In the genomic region with DNA sequence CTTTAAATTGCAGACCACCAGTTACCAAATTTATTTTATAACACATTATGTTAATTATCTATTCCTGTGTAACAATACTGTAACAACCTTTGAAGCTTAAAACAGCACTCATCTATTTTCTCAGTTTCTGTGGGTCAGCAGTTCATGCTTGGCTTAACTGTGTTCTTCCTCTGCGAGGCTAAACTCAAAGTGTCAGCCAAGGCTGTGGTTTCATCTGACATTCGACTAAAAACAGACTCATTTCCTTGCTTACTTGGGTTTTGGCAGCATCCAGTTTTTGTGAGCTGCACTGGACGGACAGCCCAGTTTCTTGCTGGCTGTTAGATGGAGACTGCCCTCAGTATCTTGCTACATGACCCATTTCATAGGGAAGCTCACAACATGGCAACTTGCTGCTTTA, we compare ENCODE assay signal across 14 cellular contexts.
DNase-seq lines count a peak whose midpoint lies in the region; ATAC-seq, FAIRE-seq and TF ChIP-seq lines count a peak whose summit lies in the region.
"Had no signal": no experiment of that assay in that cellular context is flagged by ENCODE, and none has a peak within 500 bp of the region (broad histone marks: within the 10 kb centered on the region; RNA-seq: fewer than 3 reads in every experiment).

No MANE protein-coding gene starts in this region.

- H3K79me2 ChIP-seq in GM12878 (ENCODE audit: control insufficient read depth, insufficient read depth, low read length), result no peaks in the 10 kb centered on the region

- intact Hi-C loops in GM12878 (cut with micrococcal nuclease; ENCODE audit: unreplicated experiment), result no loop called here

- POLR2A ChIA-PET in GM12878 (lab: Charles Lee), result no interaction called here

- no TSS peak for BruUV-seq in GM12878 (replicated peaks; lab: Mats Ljungman, UMichigan)

- H3K36me3 ChIP-seq in GM12878 (ENCODE audit: control insufficient read depth in 2 of 2, insufficient read depth in 2 of 2, low read length in 1 of 2), result no peaks in the 10 kb centered on the region
- no peaks in the 10 kb centered on the region for H3K36me3 ChIP-seq in BE2C
- H3K36me3 ChIP-seq: adrenal gland, esophagus squamous epithelium had no signal

- CTCF ChIA-PET in GM12878 (lab: Yijun Ruan, JAX), result no interaction called here

- H3K4me1 ChIP-seq in GM12878 (ENCODE audit: control insufficient read depth, insufficient read depth, low read length), result no peaks in the 10 kb centered on the region
- H3K4me1 ChIP-seq in BE2C, result no peaks in the 10 kb centered on the region
- H3K4me1 ChIP-seq: adrenal gland, esophagus squamous epithelium had no signal

- no peaks in the 10 kb centered on the region for H4K20me1 ChIP-seq in GM12878 (ENCODE audit: control insufficient read depth, insufficient read depth)

- no peak overlapping the region for H3K27ac ChIP-seq in GM12878 (ENCODE audit: control insufficient read depth, insufficient read depth)
- H3K27ac ChIP-seq: adrenal gland, esophagus squamous epithelium had no signal

- H3K9me3 ChIP-seq in GM12878 (replicated peaks; ENCODE audit: control insufficient read depth, insufficient read depth, low read length) (no peaks in the 10 kb centered on the region), BE2C (no peaks in the 10 kb centered on the region)
- H3K9me3 ChIP-seq: adrenal gland, esophagus squamous epithelium had no signal

- DNase-seq in GM12878 (ENCODE audit: low read depth, low spot score), result peak; percentile 5
- no peak for DNase-seq in DMS 273 treated with DMSO at 0.1 percent for 48 hours (lab: John Stamatoyannopoulos, UW)
- no peak for DNase-seq in activated T-cell treated with anti-CD3 and anti-CD28 coated beads, Interleukin-2, amount 50 U/mL, for 1 hour
- no peak for DNase-seq in BE2C
- no peak for DNase-seq in GOT3 (lab: John Stamatoyannopoulos, UW)
- DNase-seq: activated CD4-positive, alpha-beta T cell treated with anti-CD3 and anti-CD28 coated beads, Interleukin-2, amount 10 ng/mL, durations not matched to agents 24 days and 14 days; adrenal gland; esophagus squamous epithelium; posterior cingulate gyrus; SIG-M5 had no signal

- no peak for TF ChIP-seq EP300 in GM12878 (IDR thresholded peaks at IDR 0.05; ENCODE audit: borderline replicate concordance in 1 of 2, control insufficient read depth in 1 of 2, low read depth in 2 of 2, low read length in 2 of 2)

- in situ Hi-C loops in GM12878 (cut with MboI), result no loop called here

- H3K9ac ChIP-seq in GM12878 (ENCODE audit: control insufficient read depth, insufficient read depth, low read length), result no peak overlapping the region

- FAIRE-seq in GM12878 (lab: Jason Lieb, UNC), result no peak
- FAIRE-seq: GM12891 had no signal

- WGBS in GM12878 (ENCODE audit: insufficient coverage, insufficient replicate concordance, low lambda C conversion rate, missing lambda C conversion rate), result 2% methylated on average over 3 of the region's 3 CpGs

- TF ChIP-seq CTCF in GM12878 (IDR thresholded peaks at IDR 0.05 in 2 of 3, conservative IDR thresholded peaks at IDR 0.05 in 1 of 3; ENCODE audit: control insufficient read depth in 2 of 3, extremely low read depth in 1 of 3, insufficient read depth in 1 of 3, low read depth in 3 of 3, low read length in 3 of 3) (no peak), BE2C (IDR thresholded peaks at IDR 0.05; ENCODE audit: low read depth, low read length) (no peak)

- ATAC-seq in GM18499 (IDR thresholded peaks at IDR 0.05; ENCODE audit: insufficient read depth, unreplicated experiment), result peak; percentile 86
- peak; percentile 89 for ATAC-seq in GM21515 (IDR thresholded peaks at IDR 0.05; ENCODE audit: unreplicated experiment)
- peak; percentile 95 for ATAC-seq in HG03196 (IDR thresholded peaks at IDR 0.05; ENCODE audit: unreplicated experiment)
- ATAC-seq in GM12878, result peak; percentile 80

- H3K27me3 ChIP-seq in GM12878 (replicated peaks in 1 of 2; ENCODE audit: control insufficient read depth in 2 of 2, insufficient read depth in 2 of 2, low read length in 1 of 2) (no peaks in the 10 kb centered on the region; a peak in 1 of 4 replicates), BE2C (no peaks in the 10 kb centered on the region)
- H3K27me3 ChIP-seq: adrenal gland, esophagus squamous epithelium had no signal

- H2AFZ ChIP-seq in GM12878 (ENCODE audit: control insufficient read depth, low read depth, low read length), result no peak overlapping the region

- TF ChIP-seq POLR2A in GM12878 (IDR thresholded peaks at IDR 0.05; ENCODE audit: low read depth, low read length), result no peak

- no peak overlapping the region for H3K4me3 ChIP-seq in GM12878
- no peak overlapping the region for H3K4me3 ChIP-seq in BE2C (ENCODE audit: low read depth, low read length)
- H3K4me3 ChIP-seq: adrenal gland, esophagus squamous epithelium had no signal

- TF ChIP-seq RAD21 in GM12878 (IDR thresholded peaks at IDR 0.05; ENCODE audit: insufficient read depth, low read depth, low read length), result no peak

- SMC1A ChIA-PET in GM12878 (lab: Charles Lee; ENCODE audit: uncharacterized antibody, unreplicated experiment), result no interaction called here

- RAD21 ChIA-PET in GM12878 (lab: Charles Lee; ENCODE audit: unreplicated experiment), result no interaction called here

- no peak overlapping the region; the same call in 1 of the 2 replicates for H3K4me2 ChIP-seq in GM12878 (ENCODE audit: control insufficient read depth, insufficient read depth)

TF ChIP-seq in GM12878, 131 proteins besides CTCF, POLR2A, EP300 and RAD21:
- TF ChIP-seq POLR2AphosphoS2 (IDR thresholded peaks at IDR 0.05; ENCODE audit: low read depth, low read length), result no peak
- no peak for TF ChIP-seq HCFC1 (IDR thresholded peaks at IDR 0.05; ENCODE audit: low read length)
- TF ChIP-seq RUNX3 (IDR thresholded peaks at IDR 0.05; ENCODE audit: low read length), result peak; percentile 45; the same call in 1 of the 2 replicates
TF ChIP-seq in GM12878: peak in this region for 1.
